Comparison of ENCODE assay signal across 26 cellular contexts in genomic region chr4:60655356-60655755, GRCh38.
DNase-seq lines count a peak whose midpoint lies in the region; ATAC-seq and TF ChIP-seq lines count a peak whose summit lies in the region.
"Had no signal": no experiment of that assay in that cellular context is flagged by ENCODE, and none has a peak within 500 bp of the region (broad histone marks: within the 10 kb centered on the region; RNA-seq: fewer than 3 reads in every experiment).

No MANE protein-coding gene starts in this region.

- H3K9me1 ChIP-seq in IMR-90 (ENCODE audit: insufficient read depth, low read length): no peaks in the 10 kb centered on the region

- H2AK5ac ChIP-seq in IMR-90 (ENCODE audit: low read depth, low read length): no peak overlapping the region

- H4K20me1 ChIP-seq in IMR-90 (ENCODE audit: insufficient read depth, low read length): no peaks in the 10 kb centered on the region

- no peak overlapping the region for H3K27ac ChIP-seq in IMR-90 (ENCODE audit: insufficient read depth, low read length)
- H3K27ac ChIP-seq: A549, C4-2B had no signal

- H2AK9ac ChIP-seq in IMR-90 (replicated peaks; ENCODE audit: low read depth, low read length, poor library complexity): no peak overlapping the region

- no peak for DNase-seq in IMR-90
- peak; percentile 24 for DNase-seq in OCI-M1 (lab: John Stamatoyannopoulos, UW)
- DNase-seq in epithelial cell of esophagus (ENCODE audit: low read depth): peak; percentile 15
- DNase-seq in natural killer cell treated with Interleukin-12 subunit alpha and Interleukin-12 subunit beta and Interleukin-15 and Interleukin-18, amount 100 ng/mL, for 72 hours (ENCODE audit: low spot score): no peak
- no peak for DNase-seq in immature natural killer cell
- DNase-seq: Caco-2; CD8-positive, alpha-beta T cell; H9; KG1; MG63; NCI-H1092 treated with DMSO at 0.1 percent for 48 hours; NCI-H1436; NCI-H187; NCI-H2081 treated with DMSO at 0.1 percent for 48 hours; NCI-H2171; NCI-H226; NCI-H748 treated with DMSO at 0.1 percent for 48 hours; SHP77 treated with DMSO at 0.1 percent for 48 hours had no signal

- H3K4me3 ChIP-seq in IMR-90 (ENCODE audit: insufficient read depth, low read depth, low read length): no peak overlapping the region
- H3K4me3 ChIP-seq in epithelial cell of esophagus (ENCODE audit: low read length): no peak overlapping the region
- H3K4me3 ChIP-seq: A549, GM12878, GM23338, MG63 had no signal

- no peaks in the 10 kb centered on the region for H3K9me3 ChIP-seq in IMR-90 (ENCODE audit: control insufficient read depth, insufficient read depth, low read length)
- H3K9me3 ChIP-seq: A549, Caco-2 had no signal

- CTCF ChIA-PET in IMR-90 (lab: Yijun Ruan, JAX): no interaction called here

- H3K4me1 Mint-ChIP-seq in natural killer cell treated with Interleukin-12 subunit alpha and Interleukin-12 subunit beta and Interleukin-15 and Interleukin-18, amount 100 ng/mL, for 72 hours (ENCODE audit: low read depth in 2 of 2): no peaks in the 10 kb centered on the region
- H3K4me1 Mint-ChIP-seq in immature natural killer cell: no peaks in the 10 kb centered on the region
- H3K4me1 Mint-ChIP-seq: B cell had no signal

- TF ChIP-seq RAD21 in IMR-90 (IDR thresholded peaks at IDR 0.05; ENCODE audit: low read length): no peak

- H2AFZ ChIP-seq in IMR-90 (replicated peaks; ENCODE audit: low read length, poor library complexity): no peak overlapping the region
- H2AFZ ChIP-seq: GM23338 had no signal

- in situ Hi-C loops in IMR-90 (cut with MboI; ENCODE audit: low sequenced_read_pairs): no loop called here

- intact Hi-C loops in IMR-90 (cut with micrococcal nuclease): no loop called here

- H2BK20ac ChIP-seq in IMR-90 (ENCODE audit: low read depth, low read length): no peak overlapping the region

- H4K91ac ChIP-seq in IMR-90 (ENCODE audit: insufficient read depth, low read depth, low read length): no peak overlapping the region

- TF ChIP-seq POLR2A in IMR-90 (IDR thresholded peaks at IDR 0.05; ENCODE audit: low read depth, low read length): no peak

- H3K9ac ChIP-seq in IMR-90 (ENCODE audit: low read depth, low read length): no peak overlapping the region

- H3K4ac ChIP-seq in IMR-90 (ENCODE audit: low read depth, low read length): no peak overlapping the region

- peak overlapping the region; percentile 39 for H2BK5ac ChIP-seq in IMR-90 (ENCODE audit: low read depth, low read length, poor library complexity, severe bottlenecking)

- H3K14ac ChIP-seq in IMR-90 (replicated peaks; ENCODE audit: low read depth, low read length): no peak overlapping the region

- peaks cover 7% of the 10 kb centered on the region for H3K4me1 ChIP-seq in IMR-90 (ENCODE audit: control insufficient read depth, insufficient read depth, low read length)
- H3K4me1 ChIP-seq: A549, Caco-2 had no signal

- H3K23ac ChIP-seq in IMR-90 (ENCODE audit: low read depth, low read length): no peak overlapping the region

- H3K4me3 Mint-ChIP-seq in natural killer cell treated with Interleukin-12 subunit alpha and Interleukin-12 subunit beta and Interleukin-15 and Interleukin-18, amount 100 ng/mL, for 72 hours: no peak overlapping the region
- H3K4me3 Mint-ChIP-seq in immature natural killer cell: no peak overlapping the region
- H3K4me3 Mint-ChIP-seq: B cell; CD8-positive, alpha-beta T cell; GM23338; H9 had no signal

- H3K18ac ChIP-seq in IMR-90 (ENCODE audit: low read depth, low read length): no peak overlapping the region

- H3K36me3 Mint-ChIP-seq in natural killer cell treated with Interleukin-12 subunit alpha and Interleukin-12 subunit beta and Interleukin-15 and Interleukin-18, amount 100 ng/mL, for 72 hours: peaks cover 10% of the 10 kb centered on the region
- peaks cover 0 to 3% (median 0%) of the 10 kb centered on the region in 3 donors for H3K36me3 Mint-ChIP-seq in immature natural killer cell
- H3K36me3 Mint-ChIP-seq: CD8-positive, alpha-beta T cell had no signal

- H3K4me2 ChIP-seq in IMR-90 (ENCODE audit: low read depth, low read length): no peak overlapping the region
- H3K4me2 ChIP-seq: A549, GM23338 had no signal

- H3K79me1 ChIP-seq in IMR-90 (ENCODE audit: low read depth in 1 of 2, low read length in 2 of 2): no peaks in the 10 kb centered on the region

- peaks cover 11% of the 10 kb centered on the region for H3K9me3 Mint-ChIP-seq in natural killer cell treated with Interleukin-12 subunit alpha and Interleukin-12 subunit beta and Interleukin-15 and Interleukin-18, amount 100 ng/mL, for 72 hours
- H3K9me3 Mint-ChIP-seq in immature natural killer cell: peaks cover 2 to 45% (median 20%) of the 10 kb centered on the region in 6 donors

- no peaks in the 10 kb centered on the region for H3K27me3 ChIP-seq in IMR-90 (ENCODE audit: control insufficient read depth, insufficient read depth, low read length)
- H3K27me3 ChIP-seq: MG63 had no signal

- no peak for TF ChIP-seq CTCF in IMR-90 (conservative IDR thresholded peaks at IDR 0.05; ENCODE audit: low read depth, low read length)
- TF ChIP-seq CTCF in epithelial cell of esophagus (IDR thresholded peaks at IDR 0.05; ENCODE audit: insufficient read depth, low read depth, low read length, missing control alignments): no peak

- no peaks in the 10 kb centered on the region for H3K27me3 Mint-ChIP-seq in natural killer cell treated with Interleukin-12 subunit alpha and Interleukin-12 subunit beta and Interleukin-15 and Interleukin-18, amount 100 ng/mL, for 72 hours
- H3K27me3 Mint-ChIP-seq in immature natural killer cell (ENCODE audit: low read depth in 3 of 3): peaks cover 0 to 4% (median 0%) of the 10 kb centered on the region in 3 donors
- H3K27me3 Mint-ChIP-seq: B cell had no signal

- H4K5ac ChIP-seq in IMR-90 (ENCODE audit: low read depth, low read length): no peak overlapping the region

- no peak overlapping the region for H2BK120ac ChIP-seq in IMR-90 (ENCODE audit: low read depth, low read length)

- no peak overlapping the region for H3K27ac Mint-ChIP-seq in natural killer cell treated with Interleukin-12 subunit alpha and Interleukin-12 subunit beta and Interleukin-15 and Interleukin-18, amount 100 ng/mL, for 72 hours
- H3K27ac Mint-ChIP-seq in immature natural killer cell: no peak overlapping the region
- H3K27ac Mint-ChIP-seq: B cell; CD8-positive, alpha-beta T cell; GM23338 had no signal

- H2BK15ac ChIP-seq in IMR-90 (ENCODE audit: low read depth, low read length): no peak overlapping the region

- no peak overlapping the region for H3K56ac ChIP-seq in IMR-90 (ENCODE audit: extremely low read depth, insufficient read depth, low read length)

- POLR2A ChIA-PET in IMR-90 (lab: Charles Lee; ENCODE audit: unreplicated experiment): no interaction called here

- H3K36me3 ChIP-seq in IMR-90 (ENCODE audit: control insufficient read depth, insufficient read depth, low read length): no peaks in the 10 kb centered on the region
- H3K36me3 ChIP-seq: MG63 had no signal

- no peak overlapping the region; a peak in 1 of 4 replicates for H4K8ac ChIP-seq in IMR-90 (ENCODE audit: low read depth in 2 of 2, low read length in 2 of 2)

- BruUV-seq in IMR-90 (replicated peaks; lab: Mats Ljungman, UMichigan): no TSS peak

- ATAC-seq in IMR-90 (ENCODE audit: low read depth) (no peak), GM18907 (IDR thresholded peaks at IDR 0.05; ENCODE audit: unreplicated experiment) (no peak), HG02840 (IDR thresholded peaks at IDR 0.05; ENCODE audit: low FRiP score, unreplicated experiment) (no peak)
- no peak for ATAC-seq in natural killer cell treated with Interleukin-12 subunit alpha and Interleukin-12 subunit beta and Interleukin-15 and Interleukin-18, amount 100 ng/mL, for 72 hours
- ATAC-seq: A549; CD8-positive, alpha-beta T cell; GM12878; GM23338; Panc1 had no signal

- dilution Hi-C loops in IMR-90 (cut with HindIII; ENCODE audit: low sequenced_read_pairs, unreplicated experiment): no loop called here

TF ChIP-seq in IMR-90, 13 proteins besides CTCF, POLR2A, EP300 and RAD21:
- TF ChIP-seq NFE2L2 (IDR thresholded peaks at IDR 0.05; ENCODE audit: low read depth, low read length) (no peak), RCOR1 (IDR thresholded peaks at IDR 0.05; ENCODE audit: insufficient replicate concordance, low read length) (no peak), RFX5 (IDR thresholded peaks at IDR 0.05; ENCODE audit: low read depth, low read length) (no peak), ELK1 (IDR thresholded peaks at IDR 0.05; ENCODE audit: borderline replicate concordance, low read depth, low read length) (no peak), MXI1 (IDR thresholded peaks at IDR 0.05; ENCODE audit: borderline replicate concordance, low read depth, low read length) (no peak), MAFK (IDR thresholded peaks at IDR 0.05; ENCODE audit: low read depth, low read length) (no peak), MAZ (IDR thresholded peaks at IDR 0.05; ENCODE audit: borderline replicate concordance, low read depth, low read length) (no peak), CHD1 (IDR thresholded peaks at IDR 0.05; ENCODE audit: low read depth, low read length) (no peak), USF2 (IDR thresholded peaks at IDR 0.05; ENCODE audit: low read depth, low read length) (no peak), SMC3 (IDR thresholded peaks at IDR 0.05; ENCODE audit: low read depth, low read length) (no peak)

Comparison
In these comparisons a context has a peak if more than half of its experiments do, and no peak if none do; other contexts are left out.
1. DNase-seq: peak in OCI-M1 (single experiment) and epithelial cell of esophagus (single experiment); none in IMR-90 (single experiment), natural killer cell treated with Interleukin-12 subunit alpha and Interleukin-12 subunit beta and Interleukin-15 and Interleukin-18, amount 100 ng/mL, for 72 hours (single experiment) and immature natural killer cell (0 of 3).